ENCODE assay signal across 9 cellular contexts in genomic region chr1:27391511-27392095, GRCh38. TPM values are rescaled to one million over a fixed set of nuclear protein-coding genes. Genes with fewer than 3 reads are reported as not detected.
DNase-seq lines count a peak whose midpoint lies in the region; ATAC-seq and TF ChIP-seq lines count a peak whose summit lies in the region.
"Had no signal": no experiment of that assay in that cellular context is flagged by ENCODE, and none has a peak within 500 bp of the region (broad histone marks: within the 10 kb centered on the region; RNA-seq: fewer than 3 reads in every experiment).

No MANE protein-coding gene starts in this region.

- peak overlapping the region; percentile 73 for H3K27ac ChIP-seq in parathyroid adenoma

- peak; percentile 59 for DNase-seq in GM03348 (ENCODE audit: low spot score)
- DNase-seq in NCI-H345 (lab: John Stamatoyannopoulos, UW): peak; percentile 76
- peak; percentile 64 for DNase-seq in amniotic epithelial cell (ENCODE audit: low read depth)
- peak; percentile 84 for DNase-seq in left cardiac atrium
- DNase-seq in NCI-H2081 treated with DMSO at 0.1 percent for 48 hours (lab: John Stamatoyannopoulos, UW): no peak
- DNase-seq in RKO (ENCODE audit: low spot score): no peak
- no peak for DNase-seq in SW480 (ENCODE audit: low spot score)

- no peak overlapping the region for H3K9ac ChIP-seq in parathyroid adenoma

- H3K36me3 ChIP-seq in parathyroid adenoma (ENCODE audit: control insufficient read depth, insufficient read depth, low read length): no peaks in the 10 kb centered on the region

- intact Hi-C loops in left cardiac atrium (cut with DNase I): loop anchor here in 1 of 2 donors (5.0 to 10.0 kb wide), 2 partner anchors 34 to 287 kb away; no protein-coding TSS in a partner anchor

- H3K4me3 ChIP-seq in parathyroid adenoma (ENCODE audit: low read depth, low read length): peak overlapping the region; percentile 55

- no peaks in the 10 kb centered on the region for H3K79me2 ChIP-seq in parathyroid adenoma

- peaks cover 4% of the 10 kb centered on the region for H3K4me1 ChIP-seq in parathyroid adenoma

- peak; percentile 51 to 61 for ATAC-seq in left cardiac atrium

- TF ChIP-seq CTCF in parathyroid adenoma (IDR thresholded peaks at IDR 0.05): no peak

- H3K9me3 ChIP-seq in parathyroid adenoma (ENCODE audit: control insufficient read depth, low read length): no peaks in the 10 kb centered on the region

- H2AFZ ChIP-seq in parathyroid adenoma: peak overlapping the region; percentile 68

- peak overlapping the region; percentile 88 for H3K4me2 ChIP-seq in parathyroid adenoma (ENCODE audit: low read length)

- H3K27me3 ChIP-seq in parathyroid adenoma (ENCODE audit: control insufficient read depth, insufficient read depth, low read length): no peaks in the 10 kb centered on the region

RNA-seq across cellular contexts. Expression of gene GPR3, which starts 0.8 kb away (rescaled TPM):
- total RNA-seq in left cardiac atrium: 10 to 100 TPM in 1 of 2 donors, 1 to 10 TPM in 1; 1.7 to 12.4 TPM

RNA-seq across cellular contexts. Expression of gene CD164L2, which starts 8.5 kb away (rescaled TPM):
- not detected for total RNA-seq in left cardiac atrium
- total RNA-seq: T-helper 1 cell treated with Interleukin-12 subunit alpha and Interleukin-12 subunit beta and Interleukin-4 antibody, amounts not matched to agents 30 ng/mL and 1 ng/mL, for 36 hours had no signal

RNA-seq across cellular contexts. Expression of gene FCN3, which starts 17.0 kb away (rescaled TPM):
- 10 to 100 TPM; 14.2 to 24.5 TPM for total RNA-seq in left cardiac atrium
- total RNA-seq: T-helper 1 cell treated with Interleukin-12 subunit alpha and Interleukin-12 subunit beta and Interleukin-4 antibody, amounts not matched to agents 30 ng/mL and 1 ng/mL, for 36 hours had no signal

RNA-seq across cellular contexts. Expression of gene MAP3K6, which starts 24.8 kb away (rescaled TPM):
- 10 to 100 TPM; 51.5 to 64.2 TPM for total RNA-seq in left cardiac atrium

RNA-seq across cellular contexts. Expression of gene SYTL1, which starts 49.8 kb away (rescaled TPM):
- 1 to 10 TPM in 1 of 2 donors, under 1 TPM in 1; 0.81 to 2.4 TPM for total RNA-seq in left cardiac atrium

Comparison
In these comparisons a context has a peak if more than half of its experiments do, and no peak if none do; other contexts are left out.
1. DNase-seq: peak in GM03348 (single experiment), NCI-H345 (single experiment), amniotic epithelial cell (single experiment) and left cardiac atrium (single experiment); none in NCI-H2081 treated with DMSO at 0.1 percent for 48 hours (single experiment), RKO (single experiment) and SW480 (single experiment).